In genomic region chrX:22650691-22651090, GRCh38 we compare ENCODE assay signal across 21 cellular contexts.
DNase-seq lines count a peak whose midpoint lies in the region; ATAC-seq and TF ChIP-seq lines count a peak whose summit lies in the region.
"Had no signal": no experiment of that assay in that cellular context is flagged by ENCODE, and none has a peak within 500 bp of the region (broad histone marks: within the 10 kb centered on the region; RNA-seq: fewer than 3 reads in every experiment).

No MANE protein-coding gene starts in this region.

- H3K36me3 ChIP-seq in tibial artery = no peaks in the 10 kb centered on the region
- H3K36me3 ChIP-seq: BE2C, HAP-1 had no signal

- no peak overlapping the region for H3K4me3 Mint-ChIP-seq in activated T-helper 17 cell treated with anti-CD3 and anti-CD28 coated beads, Interleukin-2, amount 50 U/mL, for 72 hours
- H3K4me3 Mint-ChIP-seq: CD4-positive, CD25-positive, alpha-beta regulatory T cell; CD8-positive, alpha-beta memory T cell had no signal

- no peak overlapping the region for H3K4me3 ChIP-seq in tibial artery
- H3K4me3 ChIP-seq: GM12878, GM23248, HAP-1 had no signal

- intact Hi-C loops in sciatic nerve (cut with DNase I) (no loop called here), tibial artery (cut with DNase I; ENCODE audit: low total_unique reads) (no loop called here)

- no peaks in the 10 kb centered on the region for H3K9me3 ChIP-seq in tibial artery
- H3K9me3 ChIP-seq: BE2C, HAP-1 had no signal

- no peaks in the 10 kb centered on the region for H3K27me3 Mint-ChIP-seq in activated T-helper 17 cell treated with anti-CD3 and anti-CD28 coated beads, Interleukin-2, amount 50 U/mL, for 72 hours
- H3K27me3 Mint-ChIP-seq: CD4-positive, CD25-positive, alpha-beta regulatory T cell; CD8-positive, alpha-beta memory T cell had no signal

- peaks cover 0 to 17% (median 0%) of the 10 kb centered on the region in 4 donors for H3K4me1 ChIP-seq in tibial artery
- H3K4me1 ChIP-seq: HAP-1 had no signal

- peak; percentile 46 for DNase-seq in NCI-H82 (lab: John Stamatoyannopoulos, UW)
- DNase-seq in NCI-H82 treated with DMSO at 0.1 percent for 48 hours (lab: John Stamatoyannopoulos, UW; ENCODE audit: unreplicated experiment) = peak; percentile 4
- no peak for DNase-seq in sciatic nerve (ENCODE audit: low spot score)
- peak; percentile 39 to 76 for DNase-seq in tibial artery
- DNase-seq in NCI-H2081 treated with DMSO at 0.1 percent for 48 hours (lab: John Stamatoyannopoulos, UW) = no peak
- DNase-seq: ACHN; BE2C; C1 segment of cervical spinal cord; CD4-positive, CD25-positive, alpha-beta regulatory T cell; CD8-positive, alpha-beta memory T cell; COR-L47; DMS 273 treated with DMSO at 0.1 percent for 48 hours; DMS53; DND-41; EL; GM23248 had no signal

- no peaks in the 10 kb centered on the region for H3K9me3 Mint-ChIP-seq in activated T-helper 17 cell treated with anti-CD3 and anti-CD28 coated beads, Interleukin-2, amount 50 U/mL, for 72 hours
- H3K9me3 Mint-ChIP-seq: CD4-positive, CD25-positive, alpha-beta regulatory T cell had no signal

- H3K4me1 Mint-ChIP-seq in activated T-helper 17 cell treated with anti-CD3 and anti-CD28 coated beads, Interleukin-2, amount 50 U/mL, for 72 hours = no peaks in the 10 kb centered on the region
- H3K4me1 Mint-ChIP-seq: CD4-positive, CD25-positive, alpha-beta regulatory T cell; CD8-positive, alpha-beta memory T cell had no signal

- no peaks in the 10 kb centered on the region for H3K36me3 Mint-ChIP-seq in activated T-helper 17 cell treated with anti-CD3 and anti-CD28 coated beads, Interleukin-2, amount 50 U/mL, for 72 hours (ENCODE audit: low read depth)
- H3K36me3 Mint-ChIP-seq: CD4-positive, CD25-positive, alpha-beta regulatory T cell; CD8-positive, alpha-beta memory T cell had no signal

- peak overlapping the region; percentile 36 to 55 for H3K27ac ChIP-seq in tibial artery
- H3K27ac ChIP-seq: GM23248 had no signal

- H3K27me3 ChIP-seq in tibial artery = no peaks in the 10 kb centered on the region
- H3K27me3 ChIP-seq: BE2C had no signal

- no peak overlapping the region for H3K27ac Mint-ChIP-seq in activated T-helper 17 cell treated with anti-CD3 and anti-CD28 coated beads, Interleukin-2, amount 50 U/mL, for 72 hours
- H3K27ac Mint-ChIP-seq: CD4-positive, CD25-positive, alpha-beta regulatory T cell; CD8-positive, alpha-beta memory T cell had no signal

- no peak for TF ChIP-seq CTCF in tibial artery (IDR thresholded peaks at IDR 0.05)

- ATAC-seq in sciatic nerve = peak; percentile 89
- no peak for ATAC-seq in GM18511 (IDR thresholded peaks at IDR 0.05; ENCODE audit: unreplicated experiment)
- no peak for ATAC-seq in activated T-helper 17 cell treated with anti-CD3 and anti-CD28 coated beads, Interleukin-2, amount 50 U/mL, for 72 hours (replicated peaks)
- ATAC-seq: GM12878, HepG2 had no signal

Comparison
In these comparisons a context has a peak if more than half of its experiments do, and no peak if none do; other contexts are left out.
1. DNase-seq: peak in NCI-H82 (single experiment), NCI-H82 treated with DMSO at 0.1 percent for 48 hours (single experiment) and tibial artery (2 of 2); none in sciatic nerve (single experiment) and NCI-H2081 treated with DMSO at 0.1 percent for 48 hours (single experiment).